11 cellular contexts compared by ENCODE assay signal in genomic region chr10:71694567-71694968, GRCh38. TPM values are rescaled to one million over a fixed set of nuclear protein-coding genes. Genes with fewer than 3 reads are reported as not detected.
A peak's percentile ranks its signal among the peaks of the same experiment; 100 is the strongest.
DNase-seq lines count a peak whose midpoint lies in the region; ATAC-seq and TF ChIP-seq lines count a peak whose summit lies in the region.
"Had no signal": no experiment of that assay in that cellular context is flagged by ENCODE, and none has a peak within 500 bp of the region (broad histone marks: within the 10 kb centered on the region; RNA-seq: fewer than 3 reads in every experiment).

No MANE protein-coding gene starts in this region.

- H3K36me3 ChIP-seq in gastroesophageal sphincter (no peaks in the 10 kb centered on the region), hepatocyte (replicated peaks; ENCODE audit: insufficient read depth, low read depth) (no peaks in the 10 kb centered on the region)
- H3K36me3 ChIP-seq: SJSA1 had no signal

- no peaks in the 10 kb centered on the region for H3K9me2 ChIP-seq in hepatocyte (replicated peaks; ENCODE audit: insufficient read depth)

- ATAC-seq in HG03025 (IDR thresholded peaks at IDR 0.05; ENCODE audit: low FRiP score, unreplicated experiment) (peak; percentile 60), gastroesophageal sphincter (peak; percentile 50)

- no peak for TF ChIP-seq EP300 in gastroesophageal sphincter (IDR thresholded peaks at IDR 0.05)

- no peak overlapping the region for H2AFZ ChIP-seq in hepatocyte

- no peak overlapping the region for H3K4me3 ChIP-seq in gastroesophageal sphincter
- H3K4me3 ChIP-seq in hepatocyte, result no peak overlapping the region
- H3K4me3 ChIP-seq: A549, SJSA1 had no signal

- 0 to 81% methylated on average over 1 to 4 of the region's 10 CpGs for WGBS in gastroesophageal sphincter (ENCODE audit: low coverage in 1 of 2), 2 donors
- WGBS in hepatocyte (ENCODE audit: low lambda C conversion rate, missing lambda C conversion rate), result 81% methylated on average over 10 of the region's 10 CpGs

- H3K4me2 ChIP-seq in hepatocyte, result no peak overlapping the region
- H3K4me2 ChIP-seq: A549 had no signal

- H3K4me1 ChIP-seq in gastroesophageal sphincter (peaks cover 0 to 52% (median 0%) of the 10 kb centered on the region in 3 donors), hepatocyte (ENCODE audit: insufficient read depth) (no peaks in the 10 kb centered on the region)

- peak; percentile 16 to 30 for DNase-seq in activated CD4-positive, alpha-beta T cell treated with anti-CD3 and anti-CD28 coated beads for 4 hours
- no peak for DNase-seq in activated CD4-positive, alpha-beta T cell treated with anti-CD3 and anti-CD28 coated beads, Interleukin-2, amount 50 U/mL, for 48 hours
- DNase-seq in DMS153 (lab: John Stamatoyannopoulos, UW), result no peak
- no peak for DNase-seq in NCI-H774 (lab: John Stamatoyannopoulos, UW)
- no peak for DNase-seq in hepatocyte (ENCODE audit: low spot score)

- TF ChIP-seq CTCF in gastroesophageal sphincter (IDR thresholded peaks at IDR 0.05), result no peak
- no peak for TF ChIP-seq CTCF in hepatocyte (IDR thresholded peaks at IDR 0.05; ENCODE audit: poor library complexity)

- TF ChIP-seq POLR2A in Raji (IDR thresholded peaks at IDR 0.05; ENCODE audit: insufficient read depth, low read depth, low read length) (0 out of 2 replicates have a peak, but pooled peaks have one; percentile 18), gastroesophageal sphincter (IDR thresholded peaks at IDR 0.05) (no peak)

- H3K27ac ChIP-seq in gastroesophageal sphincter, result peak overlapping the region in 2 of 4 donors; percentile 21 to 49
- no peak overlapping the region for H3K27ac ChIP-seq in hepatocyte
- H3K27ac ChIP-seq: A549, SJSA1 had no signal

- H3K27me3 ChIP-seq in gastroesophageal sphincter (no peaks in the 10 kb centered on the region), hepatocyte (no peaks in the 10 kb centered on the region)
- H3K27me3 ChIP-seq: SJSA1 had no signal

- no peaks in the 10 kb centered on the region for H4K20me1 ChIP-seq in hepatocyte (ENCODE audit: insufficient read depth, poor library complexity, severe bottlenecking)

- H3K9me3 ChIP-seq in gastroesophageal sphincter (peaks cover 0 to 7% (median 0%) of the 10 kb centered on the region in 3 donors), hepatocyte (ENCODE audit: low read depth) (no peaks in the 10 kb centered on the region)
- H3K9me3 ChIP-seq: A549, SJSA1 had no signal

- no peaks in the 10 kb centered on the region for H3K79me2 ChIP-seq in hepatocyte

RNA-seq across cellular contexts. Expression of gene C10orf105, which starts 25.0 kb away (rescaled TPM):
- total RNA-seq in gastroesophageal sphincter (under 1 TPM in 1 of 4 donors, not detected in 3; 0.13 TPM), hepatocyte (not detected in 2 replicates)
- polyA plus RNA-seq in hepatocyte, result 0.21 TPM in 1 of 2 replicates, not detected in the other
- total RNA-seq: epithelial cell of proximal tubule, SJSA1 had no signal
- polyA plus RNA-seq: A549 had no signal

Comparison
In these comparisons a context has a peak if more than half of its experiments do, and no peak if none do; other contexts are left out.
1. DNase-seq: peak in activated CD4-positive, alpha-beta T cell treated with anti-CD3 and anti-CD28 coated beads for 4 hours (2 of 2); none in activated CD4-positive, alpha-beta T cell treated with anti-CD3 and anti-CD28 coated beads, Interleukin-2, amount 50 U/mL, for 48 hours (0 of 2), DMS153 (single experiment), NCI-H774 (single experiment) and hepatocyte (single experiment).